17 cellular contexts compared by ENCODE assay signal in genomic region chr2:109083771-109084170, GRCh38. TPM values are rescaled to one million over a fixed set of nuclear protein-coding genes. Genes with fewer than 3 reads are reported as not detected.
A peak's percentile ranks its signal among the peaks of the same experiment; 100 is the strongest.
DNase-seq lines count a peak whose midpoint lies in the region; TF ChIP-seq lines count a peak whose summit lies in the region.
"Had no signal": no experiment of that assay in that cellular context is flagged by ENCODE, and none has a peak within 500 bp of the region (broad histone marks: within the 10 kb centered on the region; RNA-seq: fewer than 3 reads in every experiment).

No MANE protein-coding gene starts in this region.

- intact Hi-C loops in esophagus muscularis mucosa (cut with DNase I): no loop called here
- intact Hi-C loops in spleen (cut with DNase I; ENCODE audit: low total_unique reads): no loop called here
- intact Hi-C loops in tibial artery (cut with DNase I; ENCODE audit: low total_unique reads): no loop called here

- TF ChIP-seq CTCF in esophagus muscularis mucosa (IDR thresholded peaks at IDR 0.05) (no peak), spleen (IDR thresholded peaks at IDR 0.05 in 8 of 11, conservative IDR thresholded peaks at IDR 0.05 in 3 of 11) (no peak), tibial artery (IDR thresholded peaks at IDR 0.05) (no peak)

- 84% methylated on average over 4 of the region's 4 CpGs for WGBS in esophagus muscularis mucosa
- 80 to 94% (median 83%) methylated on average over 4 of the region's 4 CpGs for WGBS in spleen, 5 donors

- H3K36me3 ChIP-seq in esophagus muscularis mucosa: no peaks in the 10 kb centered on the region
- H3K36me3 ChIP-seq in spleen: no peaks in the 10 kb centered on the region
- no peaks in the 10 kb centered on the region for H3K36me3 ChIP-seq in tibial artery
- H3K36me3 ChIP-seq: BLaER1 had no signal

- H3K4me3 ChIP-seq in esophagus muscularis mucosa (no peak overlapping the region), spleen (no peak overlapping the region), tibial artery (no peak overlapping the region)
- H3K4me3 ChIP-seq: BLaER1, GM12878, GM23338 had no signal

- H3K9me3 ChIP-seq in esophagus muscularis mucosa: no peaks in the 10 kb centered on the region
- H3K9me3 ChIP-seq in spleen: peaks cover 0 to 5% (median 0%) of the 10 kb centered on the region in 8 donors
- H3K9me3 ChIP-seq in tibial artery: no peaks in the 10 kb centered on the region

- H3K4me1 ChIP-seq in esophagus muscularis mucosa (no peaks in the 10 kb centered on the region), spleen (no peaks in the 10 kb centered on the region), tibial artery (no peaks in the 10 kb centered on the region)
- H3K4me1 ChIP-seq: BLaER1, Caco-2 had no signal

- H3K27ac ChIP-seq in esophagus muscularis mucosa (replicated peaks in 1 of 4): no peak overlapping the region
- H3K27ac ChIP-seq in spleen: no peak overlapping the region
- H3K27ac ChIP-seq in tibial artery: no peak overlapping the region
- H3K27ac ChIP-seq: 22Rv1, BLaER1, C4-2B had no signal

- peak; percentile 15 for DNase-seq in activated CD8-positive, alpha-beta memory T cell treated with anti-CD3 and anti-CD28 coated beads for 24 hours
- DNase-seq in activated CD8-positive, alpha-beta memory T cell treated with anti-CD3 and anti-CD28 coated beads, Interleukin-2, amount 50 U/mL, for 4 hours: no peak
- DNase-seq in esophagus muscularis mucosa (ENCODE audit: extremely low spot score): peak; percentile 64
- peak; percentile 22 for DNase-seq in spleen
- no peak for DNase-seq in tibial artery
- no peak for DNase-seq in kidney tubule cell (ENCODE audit: low spot score)
- DNase-seq: CD4-positive, CD25-positive, alpha-beta regulatory T cell; DMS153; EL; GDM1; H9 had no signal

- TF ChIP-seq EP300 in esophagus muscularis mucosa (IDR thresholded peaks at IDR 0.05): no peak

- no peak for TF ChIP-seq POLR2A in esophagus muscularis mucosa (IDR thresholded peaks at IDR 0.05; ENCODE audit: low read depth)
- no peak for TF ChIP-seq POLR2A in spleen (IDR thresholded peaks at IDR 0.05)

- H3K27me3 ChIP-seq in esophagus muscularis mucosa: no peaks in the 10 kb centered on the region
- H3K27me3 ChIP-seq in spleen (replicated peaks in 1 of 7): peaks cover 0 to 8% (median 0%) of the 10 kb centered on the region in 7 donors
- peaks cover 0 to 12% of the 10 kb centered on the region in 2 donors for H3K27me3 ChIP-seq in tibial artery
- H3K27me3 ChIP-seq: BLaER1 had no signal

RNA-seq across cellular contexts. Expression of gene SH3RF3, which starts 45.2 kb away (rescaled TPM):
- total RNA-seq in esophagus muscularis mucosa: 10 to 100 TPM in 2 of 4 donors, 1 to 10 TPM in 2; 6.3 to 17.5 (median 11.3) TPM
- total RNA-seq in spleen: 1 to 10 TPM; 3.1 to 7.6 (median 5.3) TPM
- polyA plus RNA-seq in spleen: 1 to 10 TPM; 1.3 to 2.5 (median 1.5) TPM

Comparison
In these comparisons a context has a peak if more than half of its experiments do, and no peak if none do; other contexts are left out.
1. DNase-seq: peak in activated CD8-positive, alpha-beta memory T cell treated with anti-CD3 and anti-CD28 coated beads for 24 hours (single experiment), esophagus muscularis mucosa (single experiment) and spleen (single experiment); none in activated CD8-positive, alpha-beta memory T cell treated with anti-CD3 and anti-CD28 coated beads, Interleukin-2, amount 50 U/mL, for 4 hours (single experiment), tibial artery (0 of 2) and kidney tubule cell (single experiment).